ENCODE assay signal across 13 cellular contexts in the genomic region with DNA sequence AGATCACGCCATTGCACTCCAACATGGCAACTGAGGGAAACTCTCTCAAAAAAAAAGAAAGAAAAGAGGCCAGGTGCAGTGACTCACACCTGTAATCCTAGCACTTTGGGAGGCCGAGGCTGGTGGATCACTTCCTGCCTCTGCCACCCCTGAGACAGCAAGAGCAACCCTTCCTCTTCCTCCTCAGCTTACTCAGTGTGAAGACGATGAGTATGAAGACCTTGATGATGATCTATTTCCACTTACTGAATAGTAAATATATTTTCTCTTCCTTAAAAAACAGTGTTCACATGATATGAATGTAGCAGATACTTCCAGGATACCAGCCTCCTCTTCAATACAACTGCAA. TPM values are rescaled to one million over a fixed set of nuclear protein-coding genes. Genes with fewer than 3 reads are reported as not detected.
DNase-seq lines count a peak whose midpoint lies in the region; ATAC-seq and TF ChIP-seq lines count a peak whose summit lies in the region.
"Had no signal": no experiment of that assay in that cellular context is flagged by ENCODE, and none has a peak within 500 bp of the region (broad histone marks: within the 10 kb centered on the region; RNA-seq: fewer than 3 reads in every experiment).

No MANE protein-coding gene starts in this region.

- H3K36me3 Mint-ChIP-seq in activated T-helper 1 cell treated with anti-CD3 and anti-CD28 coated beads, Interleukin-12 subunit alpha, Interleukin-12 subunit beta, Interleukin-2, Interleukin-4 antibody, amounts not matched to agents 30 ng/mL and 10 ng/mL and 1 ng/mL, durations not matched to agents 14 hours and 24 hours and 36 hours (ENCODE audit: low read depth): peaks cover 3% of the 10 kb centered on the region
- H3K36me3 Mint-ChIP-seq in CD4-positive, alpha-beta memory T cell: peaks cover 0 to 19% of the 10 kb centered on the region in 2 donors
- H3K36me3 Mint-ChIP-seq: stimulated activated memory B cell treated with anti-CD40 and anti-IgM and Interleukin-4, amounts not matched to agents 10 μg/mL and 1 μg/mL and 100 μg/mL, for 72 hours had no signal

- POLR2A ChIA-PET in CD4-positive, alpha-beta memory T cell (lab: Charles Lee; ENCODE audit: partially characterized antibody): interaction anchor here (0.6 to 3.2 kb wide), 2 partner anchors 36 to 110 kb away, joined by 4 to 21 read pairs; partner anchors contain the start of gene ZSCAN21

- H3K27ac ChIP-seq in neutrophil: peak overlapping the region; percentile 64
- no peak overlapping the region for H3K27ac ChIP-seq in CD4-positive, alpha-beta memory T cell (ENCODE audit: low read depth, low read length)
- H3K27ac ChIP-seq: GM23248 had no signal

- peaks cover 38% of the 10 kb centered on the region for H3K4me1 Mint-ChIP-seq in activated T-helper 1 cell treated with anti-CD3 and anti-CD28 coated beads, Interleukin-12 subunit alpha, Interleukin-12 subunit beta, Interleukin-2, Interleukin-4 antibody, amounts not matched to agents 30 ng/mL and 10 ng/mL and 1 ng/mL, durations not matched to agents 14 hours and 24 hours and 36 hours (ENCODE audit: low read depth)
- H3K4me1 Mint-ChIP-seq in CD4-positive, alpha-beta memory T cell: peaks cover 18 to 36% (median 28%) of the 10 kb centered on the region in 4 donors

- no peaks in the 10 kb centered on the region for H3K9me3 Mint-ChIP-seq in activated T-helper 1 cell treated with anti-CD3 and anti-CD28 coated beads, Interleukin-12 subunit alpha, Interleukin-12 subunit beta, Interleukin-2, Interleukin-4 antibody, amounts not matched to agents 30 ng/mL and 10 ng/mL and 1 ng/mL, durations not matched to agents 14 hours and 24 hours and 36 hours
- H3K9me3 Mint-ChIP-seq in CD4-positive, alpha-beta memory T cell: no peaks in the 10 kb centered on the region
- H3K9me3 Mint-ChIP-seq: stimulated activated memory B cell treated with anti-CD40 and anti-IgM and Interleukin-4, amounts not matched to agents 10 μg/mL and 1 μg/mL and 100 μg/mL, for 72 hours had no signal

- H3K4me1 ChIP-seq in neutrophil (ENCODE audit: control insufficient read depth in 1 of 2, insufficient read depth in 1 of 2, low read depth in 1 of 2, low read length in 1 of 2): peaks cover 48 to 53% of the 10 kb centered on the region in 2 experiments
- H3K4me1 ChIP-seq in CD4-positive, alpha-beta memory T cell (ENCODE audit: insufficient read depth, low read length): peaks cover 32% of the 10 kb centered on the region

- peak overlapping the region; percentile 40 for H3K27ac Mint-ChIP-seq in activated T-helper 1 cell treated with anti-CD3 and anti-CD28 coated beads, Interleukin-12 subunit alpha, Interleukin-12 subunit beta, Interleukin-2, Interleukin-4 antibody, amounts not matched to agents 30 ng/mL and 10 ng/mL and 1 ng/mL, durations not matched to agents 14 hours and 24 hours and 36 hours
- peak overlapping the region in 1 of 7 donors; percentile 25 for H3K27ac Mint-ChIP-seq in CD4-positive, alpha-beta memory T cell
- H3K27ac Mint-ChIP-seq: stimulated activated memory B cell treated with anti-CD40 and anti-IgM and Interleukin-4, amounts not matched to agents 10 μg/mL and 1 μg/mL and 100 μg/mL, for 72 hours had no signal

- H3K27me3 ChIP-seq in neutrophil: no peaks in the 10 kb centered on the region
- H3K27me3 ChIP-seq in CD4-positive, alpha-beta memory T cell (ENCODE audit: insufficient read depth, low read length): no peaks in the 10 kb centered on the region
- H3K27me3 ChIP-seq: pancreas had no signal

- CTCF ChIA-PET in CD4-positive, alpha-beta memory T cell (lab: Charles Lee; ENCODE audit: partially characterized antibody): interaction anchor here (0.6 to 1.5 kb wide), 2 partner anchors 15 to 100 kb away, joined by 3 to 4 read pairs; no protein-coding TSS in a partner anchor

- TF ChIP-seq CTCF in neutrophil (IDR thresholded peaks at IDR 0.05): no peak

- DNase-seq in COLO668 (lab: John Stamatoyannopoulos, UW; ENCODE audit: unreplicated experiment): peak; percentile 10
- peak; percentile 17 for DNase-seq in NCI-H69 (lab: John Stamatoyannopoulos, UW)
- DNase-seq in activated T-helper 1 cell treated with anti-CD3 and anti-CD28 coated beads, Interleukin-12 subunit alpha, Interleukin-12 subunit beta, Interleukin-2, Interleukin-4 antibody, amounts not matched to agents 30 ng/mL and 10 ng/mL and 1 ng/mL, durations not matched to agents 14 hours and 24 hours and 36 hours (ENCODE audit: low spot score): no peak
- DNase-seq in germinal center (ENCODE audit: low spot score): no peak
- DNase-seq in CD4-positive, alpha-beta memory T cell: no peak
- DNase-seq: GM23248, NCI-H526 treated with DMSO at 0.1 percent for 48 hours, pancreas, SIG-M5 had no signal

- ATAC-seq in GM21367 (IDR thresholded peaks at IDR 0.05; ENCODE audit: unreplicated experiment): no peak
- no peak for ATAC-seq in GM18505 (IDR thresholded peaks at IDR 0.05; ENCODE audit: unreplicated experiment)
- ATAC-seq: stimulated activated memory B cell treated with anti-CD40 and anti-IgM and Interleukin-4, amounts not matched to agents 10 μg/mL and 1 μg/mL and 100 μg/mL, for 72 hours had no signal

- H3K9me3 ChIP-seq in neutrophil: no peaks in the 10 kb centered on the region
- H3K9me3 ChIP-seq in CD4-positive, alpha-beta memory T cell (ENCODE audit: control insufficient read depth in 1 of 2, low read length in 2 of 2): no peaks in the 10 kb centered on the region
- H3K9me3 ChIP-seq: pancreas had no signal

- no peak overlapping the region for H3K4me3 ChIP-seq in neutrophil (ENCODE audit: low read depth in 1 of 2, low read length in 1 of 2)
- H3K4me3 ChIP-seq in CD4-positive, alpha-beta memory T cell (ENCODE audit: low read length in 2 of 2): no peak overlapping the region
- H3K4me3 ChIP-seq: GM23248, pancreas had no signal

- H3K36me3 ChIP-seq in neutrophil: no peaks in the 10 kb centered on the region
- no peaks in the 10 kb centered on the region for H3K36me3 ChIP-seq in CD4-positive, alpha-beta memory T cell (ENCODE audit: insufficient read depth, low read length)
- H3K36me3 ChIP-seq: pancreas had no signal

- H3K27me3 Mint-ChIP-seq in activated T-helper 1 cell treated with anti-CD3 and anti-CD28 coated beads, Interleukin-12 subunit alpha, Interleukin-12 subunit beta, Interleukin-2, Interleukin-4 antibody, amounts not matched to agents 30 ng/mL and 10 ng/mL and 1 ng/mL, durations not matched to agents 14 hours and 24 hours and 36 hours (ENCODE audit: insufficient read depth): no peaks in the 10 kb centered on the region
- H3K27me3 Mint-ChIP-seq in CD4-positive, alpha-beta memory T cell: no peaks in the 10 kb centered on the region

- no peak for TF ChIP-seq POLR2A in GM18505 (IDR thresholded peaks at IDR 0.05; ENCODE audit: borderline replicate concordance, extremely low read depth, insufficient read depth, insufficient read length)

- intact Hi-C loops in activated T-helper 1 cell treated with anti-CD3 and anti-CD28 coated beads, Interleukin-12 subunit alpha, Interleukin-12 subunit beta, Interleukin-2, Interleukin-4 antibody, amounts not matched to agents 30 ng/mL and 10 ng/mL and 1 ng/mL, durations not matched to agents 14 hours and 24 hours and 36 hours (cut with micrococcal nuclease): loop anchor here (10.0 kb wide), 1 partner anchor 389 kb away; no protein-coding TSS in a partner anchor
- intact Hi-C loops in CD4-positive, alpha-beta memory T cell (cut with micrococcal nuclease): no loop called here

- H3K4me3 Mint-ChIP-seq in activated T-helper 1 cell treated with anti-CD3 and anti-CD28 coated beads, Interleukin-12 subunit alpha, Interleukin-12 subunit beta, Interleukin-2, Interleukin-4 antibody, amounts not matched to agents 30 ng/mL and 10 ng/mL and 1 ng/mL, durations not matched to agents 14 hours and 24 hours and 36 hours: no peak overlapping the region
- H3K4me3 Mint-ChIP-seq in CD4-positive, alpha-beta memory T cell: no peak overlapping the region
- H3K4me3 Mint-ChIP-seq: stimulated activated memory B cell treated with anti-CD40 and anti-IgM and Interleukin-4, amounts not matched to agents 10 μg/mL and 1 μg/mL and 100 μg/mL, for 72 hours had no signal

RNA-seq across cellular contexts. Expression of gene ZKSCAN1, which starts 2.1 kb away (rescaled TPM):
- total RNA-seq in activated T-helper 1 cell treated with anti-CD3 and anti-CD28 coated beads, Interleukin-12 subunit alpha, Interleukin-12 subunit beta, Interleukin-2, Interleukin-4 antibody, amounts not matched to agents 30 ng/mL and 10 ng/mL and 1 ng/mL, durations not matched to agents 14 hours and 24 hours and 36 hours: 62.5 and 63.1 TPM in 2 replicates
- total RNA-seq in CD4-positive, alpha-beta memory T cell: 100 to 1,000 TPM in 1 of 2 experiments, 10 to 100 TPM in 1; 94.8 to 101 TPM
- polyA plus RNA-seq in CD4-positive, alpha-beta memory T cell: 10 to 100 TPM; 25.0 to 47.0 TPM

RNA-seq across cellular contexts. Expression of gene ZSCAN21, which starts 36.3 kb away (rescaled TPM):
- 6.8 and 9.8 TPM in 2 replicates for total RNA-seq in activated T-helper 1 cell treated with anti-CD3 and anti-CD28 coated beads, Interleukin-12 subunit alpha, Interleukin-12 subunit beta, Interleukin-2, Interleukin-4 antibody, amounts not matched to agents 30 ng/mL and 10 ng/mL and 1 ng/mL, durations not matched to agents 14 hours and 24 hours and 36 hours
- total RNA-seq in CD4-positive, alpha-beta memory T cell: 10 to 100 TPM in 1 of 2 experiments, 1 to 10 TPM in 1; 9.9 to 10.6 TPM
- polyA plus RNA-seq in CD4-positive, alpha-beta memory T cell: 1 to 10 TPM; 2.5 to 9.7 TPM

RNA-seq across cellular contexts. Expression of gene AZGP1, which starts 37.5 kb away (rescaled TPM):
- not detected in 2 replicates for total RNA-seq in activated T-helper 1 cell treated with anti-CD3 and anti-CD28 coated beads, Interleukin-12 subunit alpha, Interleukin-12 subunit beta, Interleukin-2, Interleukin-4 antibody, amounts not matched to agents 30 ng/mL and 10 ng/mL and 1 ng/mL, durations not matched to agents 14 hours and 24 hours and 36 hours
- not detected for total RNA-seq in CD4-positive, alpha-beta memory T cell
- not detected for polyA plus RNA-seq in CD4-positive, alpha-beta memory T cell
- total RNA-seq: GM23248 had no signal
- polyA plus RNA-seq: GM23248 had no signal

Comparison
In these comparisons a context has a peak if more than half of its experiments do, and no peak if none do; other contexts are left out.
1. DNase-seq: peak in COLO668 (single experiment) and NCI-H69 (single experiment); none in activated T-helper 1 cell treated with anti-CD3 and anti-CD28 coated beads, Interleukin-12 subunit alpha, Interleukin-12 subunit beta, Interleukin-2, Interleukin-4 antibody, amounts not matched to agents 30 ng/mL and 10 ng/mL and 1 ng/mL, durations not matched to agents 14 hours and 24 hours and 36 hours (single experiment), germinal center (single experiment) and CD4-positive, alpha-beta memory T cell (0 of 5).